In the genomic region with DNA sequence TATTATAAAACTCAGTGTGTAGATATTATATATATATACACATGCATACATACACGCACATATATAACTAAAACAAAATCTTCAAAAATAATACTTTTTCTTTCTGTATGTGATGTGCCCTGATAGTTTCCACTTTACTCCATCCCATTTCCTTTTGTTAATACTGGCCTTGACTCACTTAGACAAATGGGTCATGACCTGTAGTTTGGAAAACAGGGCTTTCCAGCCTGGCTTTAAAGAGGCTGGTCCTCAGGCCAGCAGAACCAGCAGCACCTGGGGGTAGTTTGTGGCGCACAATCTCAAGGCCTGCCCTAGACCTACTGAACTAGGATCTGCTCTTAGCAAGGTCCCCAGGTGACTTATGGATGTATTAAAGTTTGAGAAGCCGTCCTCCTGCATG, we compare ENCODE assay signal across 28 cellular contexts.
"Had no signal": no experiment of that assay in that cellular context is flagged by ENCODE, and none has a peak within 500 bp of the region (broad histone marks: within the 10 kb centered on the region; RNA-seq: fewer than 3 reads in every experiment).

No MANE protein-coding gene starts in this region.

- ATAC-seq: activated T-helper 17 cell treated with anti-CD3 and anti-CD28 coated beads, Interleukin-2, amount 50 U/mL, for 72 hours; esophagus mucosa; WTC11 had no signal

- H3K4me3 ChIP-seq: coronary artery, dorsolateral prefrontal cortex had no signal

- H3K27ac ChIP-seq: brain microvascular endothelial cell, coronary artery, dorsolateral prefrontal cortex had no signal

- DNase-seq: activated CD4-positive, alpha-beta memory T cell treated with anti-CD3 and anti-CD28 coated beads, Interleukin-2, amount 10 ng/mL, durations not matched to agents 7 days and 5 days; activated CD4-positive, alpha-beta T cell treated with anti-CD3 and anti-CD28 coated beads for 1 hour; activated CD4-positive, alpha-beta T cell treated with anti-CD3 and anti-CD28 coated beads for 4 hours; activated CD4-positive, alpha-beta T cell treated with anti-CD3 and anti-CD28 coated beads, Interleukin-2, amount 10 ng/mL, durations not matched to agents 7 days and 5 days; activated CD4-positive, alpha-beta T cell treated with anti-CD3 and anti-CD28 coated beads, Interleukin-2, amount 50 U/mL, for 4 hours; activated CD8-positive, alpha-beta memory T cell treated with anti-CD3 and anti-CD28 coated beads, Interleukin-2, amount 50 U/mL, for 48 hours; activated effector memory CD4-positive, alpha-beta T cell treated with Interleukin-2 at 50 U/mL for 16 hours; activated gamma-delta T cell treated with Interleukin-2 at 50 U/mL for 16 hours; activated naive CD4-positive, alpha-beta T cell treated with anti-CD3 and anti-CD28 coated beads, Interleukin-2, amount 50 U/mL, for 16 hours; activated naive CD4-positive, alpha-beta T cell treated with Interleukin-2 at 50 U/mL for 16 hours; activated T-cell treated with anti-CD3 and anti-CD28 coated beads for 4 hours; activated T-cell treated with anti-CD3 and anti-CD28 coated beads, Interleukin-2, amount 50 U/mL, for 24 hours; amniotic stem cell; anterior cingulate cortex; brain microvascular endothelial cell; dorsolateral prefrontal cortex; effector memory CD4-positive, alpha-beta T cell; endodermal cell; foreskin fibroblast; head of caudate nucleus; T-helper 2 cell had no signal

- FAIRE-seq: astrocyte, bronchial epithelial cell, frontal cortex had no signal

- H3K36me3 ChIP-seq: brain microvascular endothelial cell had no signal
